ENCODE assay signal across 1 cellular context in genomic region chr20:35947489-35947888, GRCh38.
TF ChIP-seq lines count a peak whose summit lies in the region.

No MANE protein-coding gene starts in this region.

TF ChIP-seq in SK-N-SH, 30 proteins besides CTCF, POLR2A, EP300 and RAD21:
- TF ChIP-seq NFIC (IDR thresholded peaks at IDR 0.05; ENCODE audit: borderline replicate concordance): no peak
- TF ChIP-seq FOSL2 (IDR thresholded peaks at IDR 0.05; ENCODE audit: borderline replicate concordance, low read depth): no peak
TF ChIP-seq in SK-N-SH: peak in this region for 0.
